31 cellular contexts compared by ENCODE assay signal in genomic region chr1:58441699-58442098, GRCh38.
DNase-seq lines count a peak whose midpoint lies in the region; ATAC-seq, FAIRE-seq and TF ChIP-seq lines count a peak whose summit lies in the region.
"Had no signal": no experiment of that assay in that cellular context is flagged by ENCODE, and none has a peak within 500 bp of the region (broad histone marks: within the 10 kb centered on the region; RNA-seq: fewer than 3 reads in every experiment).

No MANE protein-coding gene starts in this region.

- no peak overlapping the region for H2AFZ ChIP-seq in neural progenitor cell (replicated peaks)

- no peaks in the 10 kb centered on the region for H3K27me3 ChIP-seq in neural progenitor cell
- H3K27me3 ChIP-seq: heart right ventricle, MG63, neutrophil, SJCRH30 had no signal

- peaks cover 28% of the 10 kb centered on the region for H3K4me1 Mint-ChIP-seq in neural progenitor cell
- H3K4me1 Mint-ChIP-seq: activated CD4-positive, alpha-beta T cell treated with anti-CD3 and anti-CD28 coated beads, Interleukin-2, amount 10 ng/mL, durations not matched to agents 7 days and 5 days; activated naive CD8-positive, alpha-beta T cell treated with anti-CD3 and anti-CD28 coated beads for 36 hours; stimulated activated naive CD8-positive, alpha-beta T cell treated with anti-CD3 and anti-CD28 coated beads, Interleukin-15, amount 100 ng/mL, for 72 hours; T-cell had no signal

- H3K36me3 Mint-ChIP-seq in neural progenitor cell, result no peaks in the 10 kb centered on the region
- H3K36me3 Mint-ChIP-seq: activated naive CD8-positive, alpha-beta T cell treated with anti-CD3 and anti-CD28 coated beads for 36 hours; mesothelial cell of epicardium; WTC11 had no signal

- no peaks in the 10 kb centered on the region for H3F3A ChIP-seq in neural progenitor cell (ENCODE audit: low read depth)

- no peaks in the 10 kb centered on the region for H3K79me2 ChIP-seq in neural progenitor cell (ENCODE audit: low read depth)

- peaks cover 2% of the 10 kb centered on the region for H3K27me3 Mint-ChIP-seq in neural progenitor cell (ENCODE audit: insufficient read depth, low read depth)
- H3K27me3 Mint-ChIP-seq: activated CD4-positive, alpha-beta T cell treated with anti-CD3 and anti-CD28 coated beads, Interleukin-2, amount 10 ng/mL, durations not matched to agents 7 days and 5 days; activated naive CD8-positive, alpha-beta T cell treated with anti-CD3 and anti-CD28 coated beads for 36 hours; CD4-positive, alpha-beta T cell; effector memory CD8-positive, alpha-beta T cell; stimulated activated naive CD8-positive, alpha-beta T cell treated with anti-CD3 and anti-CD28 coated beads, Interleukin-15, amount 100 ng/mL, for 72 hours had no signal

- TF ChIP-seq CTCF in neural progenitor cell (IDR thresholded peaks at IDR 0.05), result no peak

- no peaks in the 10 kb centered on the region for H4K20me1 ChIP-seq in neural progenitor cell (ENCODE audit: low read depth)

- peaks cover 10% of the 10 kb centered on the region for H3K4me1 ChIP-seq in neural progenitor cell
- H3K4me1 ChIP-seq: foreskin keratinocyte, SJCRH30 had no signal

- H3K27ac ChIP-seq in neural progenitor cell, result no peak overlapping the region
- H3K27ac ChIP-seq: coronary artery, foreskin keratinocyte, heart right ventricle, neutrophil, SJCRH30, thoracic aorta had no signal

- H3K9me3 ChIP-seq in neural progenitor cell (ENCODE audit: low read depth), result no peaks in the 10 kb centered on the region
- H3K9me3 ChIP-seq: heart right ventricle, MG63, neutrophil, SJCRH30, thoracic aorta had no signal

- no peak overlapping the region for H3K9ac ChIP-seq in neural progenitor cell

- H3K4me3 ChIP-seq in neural progenitor cell, result no peak overlapping the region
- H3K4me3 ChIP-seq: coronary artery, heart right ventricle, MG63, SJCRH30, thoracic aorta had no signal

- H3K9me3 Mint-ChIP-seq in neural progenitor cell, result no peaks in the 10 kb centered on the region
- H3K9me3 Mint-ChIP-seq: activated CD4-positive, alpha-beta T cell treated with anti-CD3 and anti-CD28 coated beads, Interleukin-2, amount 10 ng/mL, durations not matched to agents 7 days and 5 days; activated naive CD8-positive, alpha-beta T cell treated with anti-CD3 and anti-CD28 coated beads for 36 hours; CD4-positive, alpha-beta T cell; effector memory CD8-positive, alpha-beta T cell; mesothelial cell of epicardium; stimulated activated naive CD8-positive, alpha-beta T cell treated with anti-CD3 and anti-CD28 coated beads, Interleukin-15, amount 100 ng/mL, for 72 hours; T-cell; WTC11 had no signal

- H3K4me2 ChIP-seq in neural progenitor cell, result no peak overlapping the region

- DNase-seq in NCI-H2081 (lab: John Stamatoyannopoulos, UW), result peak; percentile 26 to 57
- no peak for DNase-seq in NCI-H2081 treated with DMSO at 0.1 percent for 48 hours (lab: John Stamatoyannopoulos, UW)
- DNase-seq in NCI-H446 (lab: John Stamatoyannopoulos, UW), result peak; percentile 61 to 65
- peak; percentile 57 for DNase-seq in cerebellar cortex (ENCODE audit: low spot score)
- no peak for DNase-seq in neural progenitor cell (ENCODE audit: low spot score)
- DNase-seq in frontal cortex (ENCODE audit: low spot score in 2 of 2), result no peak
- no peak for DNase-seq in ecto neural progenitor cell (ENCODE audit: low spot score)
- DNase-seq in stimulated activated naive CD8-positive, alpha-beta T cell treated with anti-CD3 and anti-CD28 coated beads, Interleukin-15, Interleukin-2, amounts not matched to agents 100 U/mL and 50 U/mL, for 24 hours, result no peak
- DNase-seq: activated CD4-positive, alpha-beta T cell treated with anti-CD3 and anti-CD28 coated beads, Interleukin-2, amount 10 ng/mL, durations not matched to agents 7 days and 5 days; activated effector memory CD4-positive, alpha-beta T cell treated with Interleukin-2 at 50 U/mL for 16 hours; activated naive CD8-positive, alpha-beta T cell treated with anti-CD3 and anti-CD28 coated beads for 36 hours; activated T-cell treated with anti-CD3 and anti-CD28 coated beads, Interleukin-2, amount 50 U/mL, for 1 hour; anterior cingulate cortex; CD4-positive, alpha-beta T cell; effector memory CD8-positive, alpha-beta T cell; foreskin keratinocyte; heart right ventricle; KG1; kidney; MG63; NCI-H1436 treated with DMSO at 0.1 percent for 48 hours; RPMI8226; SJCRH30; stimulated activated CD4-positive, alpha-beta T cell treated with anti-CD3 and anti-CD28 coated beads, Interleukin-1b, Interleukin-23, amount 100 ng/mL, for 48 hours; stimulated activated naive CD8-positive, alpha-beta T cell treated with anti-CD3 and anti-CD28 coated beads, Interleukin-15, amount 100 ng/mL, for 72 hours; T-cell had no signal

- H3K4me3 Mint-ChIP-seq in neural progenitor cell, result peak overlapping the region; percentile 34
- H3K4me3 Mint-ChIP-seq: activated CD4-positive, alpha-beta T cell treated with anti-CD3 and anti-CD28 coated beads, Interleukin-2, amount 10 ng/mL, durations not matched to agents 7 days and 5 days; activated naive CD8-positive, alpha-beta T cell treated with anti-CD3 and anti-CD28 coated beads for 36 hours; CD4-positive, alpha-beta T cell; effector memory CD8-positive, alpha-beta T cell; mesothelial cell of epicardium; stimulated activated naive CD8-positive, alpha-beta T cell treated with anti-CD3 and anti-CD28 coated beads, Interleukin-15, amount 100 ng/mL, for 72 hours; T-cell; WTC11 had no signal

- no peak for ATAC-seq in stimulated activated naive CD8-positive, alpha-beta T cell treated with anti-CD3 and anti-CD28 coated beads, Interleukin-15, Interleukin-2, amounts not matched to agents 100 U/mL and 50 U/mL, for 24 hours
- ATAC-seq: effector memory CD8-positive, alpha-beta T cell; foreskin keratinocyte; heart right ventricle; stimulated activated naive CD8-positive, alpha-beta T cell treated with anti-CD3 and anti-CD28 coated beads, Interleukin-15, amount 100 ng/mL, for 72 hours; T-cell; WTC11 had no signal

- no peaks in the 10 kb centered on the region for H3K36me3 ChIP-seq in neural progenitor cell
- H3K36me3 ChIP-seq: heart right ventricle, MG63, neutrophil, SJCRH30, thoracic aorta had no signal

- FAIRE-seq in frontal cortex (lab: Jason Lieb, UNC), result no peak
- FAIRE-seq: kidney had no signal

- H3K27ac Mint-ChIP-seq in neural progenitor cell, result no peak overlapping the region
- H3K27ac Mint-ChIP-seq: activated CD4-positive, alpha-beta T cell treated with anti-CD3 and anti-CD28 coated beads, Interleukin-2, amount 10 ng/mL, durations not matched to agents 7 days and 5 days; activated naive CD8-positive, alpha-beta T cell treated with anti-CD3 and anti-CD28 coated beads for 36 hours; CD4-positive, alpha-beta T cell; effector memory CD8-positive, alpha-beta T cell; mesothelial cell of epicardium; stimulated activated naive CD8-positive, alpha-beta T cell treated with anti-CD3 and anti-CD28 coated beads, Interleukin-15, amount 100 ng/mL, for 72 hours; T-cell; WTC11 had no signal

Comparison
In these comparisons a context has a peak if more than half of its experiments do, and no peak if none do; other contexts are left out.
1. DNase-seq: peak in NCI-H2081 (2 of 2), NCI-H446 (2 of 2) and cerebellar cortex (single experiment); none in NCI-H2081 treated with DMSO at 0.1 percent for 48 hours (single experiment), neural progenitor cell (single experiment), frontal cortex (0 of 2), ecto neural progenitor cell (single experiment) and stimulated activated naive CD8-positive, alpha-beta T cell treated with anti-CD3 and anti-CD28 coated beads, Interleukin-15, Interleukin-2, amounts not matched to agents 100 U/mL and 50 U/mL, for 24 hours (single experiment).